In genomic region chr12:120358412-120359158, GRCh38 we compare ENCODE assay signal across 22 cellular contexts. TPM values are rescaled to one million over a fixed set of nuclear protein-coding genes. Genes with fewer than 3 reads are reported as not detected.
DNase-seq lines count a peak whose midpoint lies in the region; ATAC-seq, FAIRE-seq and TF ChIP-seq lines count a peak whose summit lies in the region.
"Had no signal": no experiment of that assay in that cellular context is flagged by ENCODE, and none has a peak within 500 bp of the region (broad histone marks: within the 10 kb centered on the region; RNA-seq: fewer than 3 reads in every experiment).

No MANE protein-coding gene starts in this region.

- H3K27ac ChIP-seq in K562 (ENCODE audit: extremely low read depth, low read depth, low read length) (no peak overlapping the region), HepG2 (ENCODE audit: extremely low read length, insufficient read depth, low read length) (no peak overlapping the region)
- H3K27ac ChIP-seq: cardiac muscle cell, dorsolateral prefrontal cortex, suprapubic skin had no signal

- H3K27me3 ChIP-seq in K562 (ENCODE audit: control insufficient read depth in 2 of 2, insufficient read depth in 2 of 2, low read length in 2 of 2): peaks cover 23 to 59% of the 10 kb centered on the region in 2 experiments; a peak in 4 of 5 replicates
- H3K27me3 ChIP-seq in HepG2 (ENCODE audit: control insufficient read depth in 1 of 2, insufficient read depth in 2 of 2, low read length in 2 of 2): no peaks in the 10 kb centered on the region; a peak in 1 of 5 replicates
- no peaks in the 10 kb centered on the region for H3K27me3 ChIP-seq in MG63
- H3K27me3 ChIP-seq: cardiac muscle cell, dorsolateral prefrontal cortex had no signal

- FAIRE-seq in K562 (lab: Jason Lieb, UNC): no peak
- no peak for FAIRE-seq in HepG2 (lab: Jason Lieb, UNC)

- intact Hi-C loops in K562 (cut with micrococcal nuclease) (loop anchor here (5.0 kb wide), 1 partner anchor 131 kb away; no protein-coding TSS in a partner anchor), HepG2 (cut with micrococcal nuclease; ENCODE audit: unreplicated experiment) (no loop called here)

- H4K20me1 ChIP-seq in K562 (replicated peaks; ENCODE audit: control insufficient read depth, insufficient read depth, low read length) (peaks cover 14% of the 10 kb centered on the region; the same call in 1 of the 2 replicates), HepG2 (ENCODE audit: insufficient read depth, low read length) (no peaks in the 10 kb centered on the region)

- CTCF ChIA-PET in K562 (lab: Yijun Ruan, JAX; ENCODE audit: low intra/inter-chr PET ratio): interaction anchor here (0.6 kb wide), 1 partner anchor 138 kb away, joined by 3 read pairs; no protein-coding TSS in a partner anchor
- CTCF ChIA-PET in HepG2 (lab: Yijun Ruan, JAX; ENCODE audit: low intra/inter-chr PET ratio, low total read pairs): interaction anchor here (5.1 kb wide), 1 partner anchor 71 kb away, joined by 48 read pairs; no protein-coding TSS in a partner anchor

- DNase-seq in ELF-1 (ENCODE audit: low read depth, low spot score) (peak; percentile 84), K562 (ENCODE audit: extremely low read depth in 1 of 4, low spot score in 3 of 4) (no peak), HepG2 (ENCODE audit: low spot score) (no peak), MG63 (no peak)
- no peak for DNase-seq in activated CD4-positive, alpha-beta T cell treated with anti-CD3 and anti-CD28 coated beads for 1 hour
- no peak for DNase-seq in activated T-cell treated with anti-CD3 and anti-CD28 coated beads, Interleukin-2, amount 50 U/mL, for 48 hours
- DNase-seq in activated CD4-positive, alpha-beta T cell treated with anti-CD3 and anti-CD28 coated beads for 4 hours: no peak
- DNase-seq: activated CD4-positive, alpha-beta T cell treated with anti-CD3 and anti-CD28 coated beads for 48 hours; activated effector memory CD4-positive, alpha-beta T cell treated with Interleukin-2 at 50 U/mL for 16 hours; CD8-positive, alpha-beta T cell; dorsolateral prefrontal cortex; NCI-H187 treated with DMSO at 0.1 percent for 48 hours had no signal

- TF ChIP-seq POLR2A in K562 (conservative IDR thresholded peaks at IDR 0.05) (no peak), HepG2 (IDR thresholded peaks at IDR 0.05; ENCODE audit: insufficient read depth in 1 of 2, low read depth in 2 of 2, low read length in 2 of 2) (no peak)

- TF ChIP-seq EP300 in Ishikawa (IDR thresholded peaks at IDR 0.05; ENCODE audit: borderline replicate concordance) (no peak), K562 (IDR thresholded peaks at IDR 0.05; ENCODE audit: low read length) (no peak), HepG2 (IDR thresholded peaks at IDR 0.05; ENCODE audit: low read depth in 2 of 2, low read length in 2 of 2) (no peak), HepG2 (CRISPR knock-in tag; IDR thresholded peaks at IDR 0.05; ENCODE audit: borderline replicate concordance) (no peak)

- H3K4me2 ChIP-seq in K562 (ENCODE audit: insufficient read depth, low read length) (no peak overlapping the region), HepG2 (ENCODE audit: low read depth, low read length) (no peak overlapping the region)

- peak; percentile 8 to 56 (median 41); a peak in 4 of 6 replicates for TF ChIP-seq CTCF in K562 (IDR thresholded peaks at IDR 0.05 in 2 of 3, conservative IDR thresholded peaks at IDR 0.05 in 1 of 3; ENCODE audit: insufficient read depth in 2 of 3, low read depth in 1 of 3, low read length in 3 of 3)
- TF ChIP-seq CTCF in HepG2 (CRISPR knock-in tag; IDR thresholded peaks at IDR 0.05): peak; percentile 63

- ATAC-seq in K562 (peak; percentile 42), HepG2 (no peak; the same call in 2 of the 3 replicates)
- ATAC-seq: CD8-positive, alpha-beta T cell; esophagus mucosa; SK-N-SH treated with all-trans-retinoic acid at 6 μM for 48 hours had no signal

- WGBS in K562 (ENCODE audit: insufficient coverage, low coverage, missing lambda C conversion rate): 7% methylated on average over 17 of the region's 19 CpGs
- WGBS in HepG2 (ENCODE audit: low lambda C conversion rate): 45% methylated on average over 13 of the region's 19 CpGs

- H3K9ac ChIP-seq in K562 (ENCODE audit: insufficient read depth in 1 of 2, low read depth in 2 of 2, low read length in 2 of 2) (0 out of 4 replicates have a peak overlapping the region, but pooled peaks of 1 of the 2 experiments have one; percentile 29), HepG2 (ENCODE audit: insufficient read depth, low read depth, low read length) (no peak overlapping the region)

- TF ChIP-seq RAD21 in Ishikawa (IDR thresholded peaks at IDR 0.05; ENCODE audit: low read depth) (peak; percentile 14; the same call in 1 of the 2 replicates), K562 (CRISPR knock-in tag; conservative IDR thresholded peaks at IDR 0.05 in 1 of 2, IDR thresholded peaks at IDR 0.05 in 1 of 2) (peak in 1 of 2 experiments; percentile 58; a peak in 2 of 4 replicates), HepG2 (CRISPR knock-in tag; IDR thresholded peaks at IDR 0.05) (no peak)

- peaks cover 0 to 24% of the 10 kb centered on the region in 2 experiments; a peak in 3 of 5 replicates for H3K4me1 ChIP-seq in K562 (replicated peaks in 1 of 2; ENCODE audit: control insufficient read depth in 2 of 2, insufficient read depth in 2 of 2, low read length in 2 of 2)
- H3K4me1 ChIP-seq in HepG2 (ENCODE audit: insufficient read depth, low read length): no peaks in the 10 kb centered on the region

- H3K79me2 ChIP-seq in K562 (ENCODE audit: control insufficient read depth, insufficient read depth, low read length): no peaks in the 10 kb centered on the region
- no peaks in the 10 kb centered on the region for H3K79me2 ChIP-seq in HepG2 (ENCODE audit: insufficient read depth, low read length)

- H3K4me3 ChIP-seq in K562 (no peak overlapping the region), HepG2 (replicated peaks in 1 of 3; ENCODE audit: insufficient read depth in 1 of 3, low read depth in 2 of 3, low read length in 3 of 3) (no peak overlapping the region), MG63 (no peak overlapping the region)
- H3K4me3 ChIP-seq: cardiac muscle cell, dorsolateral prefrontal cortex, HAP-1, suprapubic skin had no signal

- H3K9me1 ChIP-seq in K562 (ENCODE audit: control insufficient read depth, insufficient read depth, low read length): no peaks in the 10 kb centered on the region

- in situ Hi-C loops in K562 (cut with MboI) (no loop called here), HepG2 (cut with HindIII; ENCODE audit: extremely low pct_ligation_motif_present, low pct_unique_long_range_greater_than_20kb) (loop anchor here (5.0 kb wide), 1 partner anchor 74 kb away; no protein-coding TSS in a partner anchor)

- H2AFZ ChIP-seq in K562 (ENCODE audit: low read depth, low read length): no peak overlapping the region
- H2AFZ ChIP-seq in HepG2 (ENCODE audit: low read length): no peak overlapping the region

- BruUV-seq in K562 (replicated peaks; lab: Mats Ljungman, UMichigan) (no TSS peak), HepG2 (replicated peaks; lab: Mats Ljungman, UMichigan) (no TSS peak)

- POLR2A ChIA-PET in K562 (lab: Yijun Ruan, JAX): no interaction called here
- POLR2A ChIA-PET in HepG2 (lab: Yijun Ruan, JAX): no interaction called here

- H3K9me3 ChIP-seq in K562 (replicated peaks; ENCODE audit: control insufficient read depth, insufficient read depth, low read depth, low read length) (no peaks in the 10 kb centered on the region), HepG2 (ENCODE audit: low read length) (no peaks in the 10 kb centered on the region), MG63 (no peaks in the 10 kb centered on the region)
- H3K9me3 ChIP-seq: HAP-1, suprapubic skin had no signal

- H3K36me3 ChIP-seq in K562 (ENCODE audit: control insufficient read depth, insufficient read depth, low read length) (no peaks in the 10 kb centered on the region), HepG2 (replicated peaks in 1 of 2; ENCODE audit: control insufficient read depth in 1 of 2, insufficient read depth in 2 of 2, low read length in 2 of 2) (no peaks in the 10 kb centered on the region), MG63 (no peaks in the 10 kb centered on the region)
- H3K36me3 ChIP-seq: suprapubic skin had no signal

RNA-seq across cellular contexts. Expression of gene MSI1, which starts 10.4 kb away (rescaled TPM):
- not detected in 2 replicates for total RNA-seq in K562 (2011; cell fraction: chromatin; rRNA removed; ENCODE audit: low replicate concordance)
- not detected in 2 replicates for total RNA-seq in K562 (2011; cell fraction: nucleolus; rRNA removed)
- not detected in 2 replicates for total RNA-seq in K562 (2011; cell fraction: nucleoplasm; rRNA removed)
- not detected in 2 replicates for total RNA-seq in K562 (2014; rRNA removed)
- not detected in 2 replicates for total RNA-seq in K562 (2014; rRNA removed; fragmentation: Illumina TruSeq; extraction: Trizol)
- not detected in 2 replicates for total RNA-seq in K562 (2015; rRNA removed; fragmentation: Illumina TruSeq; extraction: Trizol)
- total RNA-seq in K562 (2021): 0.16 TPM in 2 replicates
- polyA plus RNA-seq in K562 (2011; rRNA removed): 0.04 TPM in 1 of 2 replicates, not detected in the other
- 0.03 TPM in 1 of 2 replicates, not detected in the other for polyA plus RNA-seq in K562 (2011; cell fraction: cytosol; rRNA removed)
- 0.04 and 0.06 TPM in 2 replicates for polyA plus RNA-seq in K562 (2011; cell fraction: nucleus; rRNA removed)
- polyA plus RNA-seq in K562 (2012): 0.04 TPM in 1 of 2 replicates, not detected in the other
- polyA plus RNA-seq in K562 (2014; fragmentation: Illumina TruSeq; extraction: Trizol): not detected in 2 replicates
- not detected for polyA plus RNA-seq in K562 (2014; fragmentation: Nextera tagmentation; extraction: Ambion mirVana)
- not detected in 2 replicates for polyA plus RNA-seq in K562 (2014; rRNA removed)
- 0.33 TPM in 1 of 2 replicates, not detected in the other for polyA minus RNA-seq in K562 (2011; rRNA and poly(A)+ RNA removed)
- not detected in 2 replicates for polyA minus RNA-seq in K562 (2011; cell fraction: cytosol; rRNA and poly(A)+ RNA removed)
- not detected in 2 replicates for polyA minus RNA-seq in K562 (2011; cell fraction: nucleus; rRNA and poly(A)+ RNA removed)
- total RNA-seq in HepG2 (2016; rRNA removed; fragmentation: Illumina TruSeq; extraction: Trizol): 0.46 and 0.80 TPM in 2 replicates
- 0.44 and 0.61 TPM in 2 replicates for total RNA-seq in HepG2 (2016; cell fraction: cytosol; rRNA removed; fragmentation: Illumina TruSeq; extraction: Trizol; ENCODE audit: low read depth)
- 0.37 and 0.48 TPM in 2 replicates for total RNA-seq in HepG2 (2016; cell fraction: insoluble cytoplasmic fraction; rRNA removed; fragmentation: Illumina TruSeq; extraction: Trizol)
- total RNA-seq in HepG2 (2016; cell fraction: membrane; rRNA removed; fragmentation: Illumina TruSeq; extraction: Trizol): 1.1 TPM in 2 replicates
- total RNA-seq in HepG2 (2016; cell fraction: nucleus; rRNA removed; fragmentation: Illumina TruSeq; extraction: Trizol): 0.56 and 0.75 TPM in 2 replicates
- polyA plus RNA-seq in HepG2 (2011; rRNA removed): 0.08 and 0.09 TPM in 2 replicates
- polyA plus RNA-seq in HepG2 (2011; cell fraction: cytosol; rRNA removed): 0.09 TPM in 1 of 2 replicates, not detected in the other
- polyA plus RNA-seq in HepG2 (2011; cell fraction: nucleus; rRNA removed): 0.27 and 0.28 TPM in 2 replicates
- 0.05 TPM in 1 of 2 replicates, not detected in the other for polyA plus RNA-seq in HepG2 (2012)
- 0.61 and 0.75 TPM in 2 replicates for polyA plus RNA-seq in HepG2 (2016; cell fraction: cytosol; fragmentation: Illumina TruSeq; extraction: Trizol; ENCODE audit: low read depth)
- 0.61 and 1.6 TPM in 2 replicates for polyA plus RNA-seq in HepG2 (2016; cell fraction: insoluble cytoplasmic fraction; fragmentation: Illumina TruSeq; extraction: Trizol; ENCODE audit: low read depth)
- polyA plus RNA-seq in HepG2 (2016; cell fraction: membrane; fragmentation: Illumina TruSeq; extraction: Trizol; ENCODE audit: low read depth): 0.93 and 1.2 TPM in 2 replicates
- 1.5 and 3.3 TPM in 2 replicates for polyA plus RNA-seq in HepG2 (2016; cell fraction: nucleus; fragmentation: Illumina TruSeq; extraction: Trizol; ENCODE audit: insufficient read depth, low read depth)
- 0.18 TPM in 1 of 2 replicates, not detected in the other for polyA minus RNA-seq in HepG2 (2011; rRNA and poly(A)+ RNA removed; ENCODE audit: low replicate concordance)
- not detected in 2 replicates for polyA minus RNA-seq in HepG2 (2011; cell fraction: cytosol; rRNA and poly(A)+ RNA removed)
- not detected in 2 replicates for polyA minus RNA-seq in HepG2 (2011; cell fraction: nucleus; rRNA and poly(A)+ RNA removed)
- total RNA-seq in MG63 (2014; rRNA removed; shearing (Covaris generic); ENCODE audit: low replicate concordance): not detected in 2 replicates
- total RNA-seq: CD8-positive, alpha-beta T cell; glomerular endothelial cell; MCF 10A had no signal

RNA-seq across cellular contexts. Expression of gene PLA2G1B, which starts 31.0 kb away (rescaled TPM):
- total RNA-seq in K562 (2011; cell fraction: chromatin; rRNA removed; ENCODE audit: low replicate concordance): not detected in 2 replicates
- not detected in 2 replicates for total RNA-seq in K562 (2011; cell fraction: nucleolus; rRNA removed)
- total RNA-seq in K562 (2011; cell fraction: nucleoplasm; rRNA removed): not detected in 2 replicates
- not detected in 2 replicates for total RNA-seq in K562 (2014; rRNA removed)
- total RNA-seq in K562 (2014; rRNA removed; fragmentation: Illumina TruSeq; extraction: Trizol): not detected in 2 replicates
- total RNA-seq in K562 (2015; rRNA removed; fragmentation: Illumina TruSeq; extraction: Trizol): not detected in 2 replicates
- 1.4 and 1.8 TPM in 2 replicates for total RNA-seq in K562 (2021)
- polyA plus RNA-seq in K562 (2011; rRNA removed): not detected in 2 replicates
- not detected in 2 replicates for polyA plus RNA-seq in K562 (2011; cell fraction: cytosol; rRNA removed)
- not detected in 2 replicates for polyA plus RNA-seq in K562 (2011; cell fraction: nucleus; rRNA removed)
- not detected in 2 replicates for polyA plus RNA-seq in K562 (2012)
- not detected in 2 replicates for polyA plus RNA-seq in K562 (2014; fragmentation: Illumina TruSeq; extraction: Trizol)
- polyA plus RNA-seq in K562 (2014; fragmentation: Nextera tagmentation; extraction: Ambion mirVana): not detected
- polyA plus RNA-seq in K562 (2014; rRNA removed): not detected in 2 replicates
- polyA minus RNA-seq in K562 (2011; rRNA and poly(A)+ RNA removed): not detected in 2 replicates
- polyA minus RNA-seq in K562 (2011; cell fraction: cytosol; rRNA and poly(A)+ RNA removed): not detected in 2 replicates
- polyA minus RNA-seq in K562 (2011; cell fraction: nucleus; rRNA and poly(A)+ RNA removed): not detected in 2 replicates
- total RNA-seq in HepG2 (2016; rRNA removed; fragmentation: Illumina TruSeq; extraction: Trizol): 0.87 and 1.4 TPM in 2 replicates
- total RNA-seq in HepG2 (2016; cell fraction: cytosol; rRNA removed; fragmentation: Illumina TruSeq; extraction: Trizol; ENCODE audit: low read depth): 1.4 and 1.6 TPM in 2 replicates
- 1.4 and 2.0 TPM in 2 replicates for total RNA-seq in HepG2 (2016; cell fraction: insoluble cytoplasmic fraction; rRNA removed; fragmentation: Illumina TruSeq; extraction: Trizol)
- 1.3 and 1.4 TPM in 2 replicates for total RNA-seq in HepG2 (2016; cell fraction: membrane; rRNA removed; fragmentation: Illumina TruSeq; extraction: Trizol)
- 1.1 TPM in 1 of 2 replicates, not detected in the other for total RNA-seq in HepG2 (2016; cell fraction: nucleus; rRNA removed; fragmentation: Illumina TruSeq; extraction: Trizol)
- polyA plus RNA-seq in HepG2 (2011; rRNA removed): 0.33 and 0.59 TPM in 2 replicates
- polyA plus RNA-seq in HepG2 (2011; cell fraction: cytosol; rRNA removed): 0.42 and 0.54 TPM in 2 replicates
- not detected in 2 replicates for polyA plus RNA-seq in HepG2 (2011; cell fraction: nucleus; rRNA removed)
- 0.41 and 0.44 TPM in 2 replicates for polyA plus RNA-seq in HepG2 (2012)
- 1.4 and 1.7 TPM in 2 replicates for polyA plus RNA-seq in HepG2 (2016; cell fraction: cytosol; fragmentation: Illumina TruSeq; extraction: Trizol; ENCODE audit: low read depth)
- polyA plus RNA-seq in HepG2 (2016; cell fraction: insoluble cytoplasmic fraction; fragmentation: Illumina TruSeq; extraction: Trizol; ENCODE audit: low read depth): 1.0 and 1.1 TPM in 2 replicates
- polyA plus RNA-seq in HepG2 (2016; cell fraction: membrane; fragmentation: Illumina TruSeq; extraction: Trizol; ENCODE audit: low read depth): 1.1 and 1.2 TPM in 2 replicates
- polyA plus RNA-seq in HepG2 (2016; cell fraction: nucleus; fragmentation: Illumina TruSeq; extraction: Trizol; ENCODE audit: insufficient read depth, low read depth): 1.7 TPM in 1 of 2 replicates, not detected in the other
- polyA minus RNA-seq in HepG2 (2011; rRNA and poly(A)+ RNA removed; ENCODE audit: low replicate concordance): not detected in 2 replicates
- polyA minus RNA-seq in HepG2 (2011; cell fraction: cytosol; rRNA and poly(A)+ RNA removed): not detected in 2 replicates
- polyA minus RNA-seq in HepG2 (2011; cell fraction: nucleus; rRNA and poly(A)+ RNA removed): not detected in 2 replicates
- total RNA-seq in MG63 (2014; rRNA removed; shearing (Covaris generic); ENCODE audit: low replicate concordance): not detected in 2 replicates
- total RNA-seq: cardiac muscle cell; CD8-positive, alpha-beta T cell; esophagus mucosa; glomerular endothelial cell; HT1080; MCF 10A; suprapubic skin had no signal
- polyA plus RNA-seq: cardiac muscle cell, neural cell had no signal

RNA-seq across cellular contexts. Expression of gene SIRT4, which starts 56.5 kb away (rescaled TPM):
- total RNA-seq in K562 (2011; cell fraction: chromatin; rRNA removed; ENCODE audit: low replicate concordance): 2.8 and 3.7 TPM in 2 replicates
- total RNA-seq in K562 (2011; cell fraction: nucleolus; rRNA removed): 2.5 and 2.6 TPM in 2 replicates
- total RNA-seq in K562 (2011; cell fraction: nucleoplasm; rRNA removed): 2.8 and 3.2 TPM in 2 replicates
- total RNA-seq in K562 (2014; rRNA removed) (0.86 and 3.1 TPM in 2 replicates), K562 (2014; rRNA removed; fragmentation: Illumina TruSeq; extraction: Trizol) (2.3 TPM in 2 replicates), K562 (2015; rRNA removed; fragmentation: Illumina TruSeq; extraction: Trizol) (1.5 and 1.6 TPM in 2 replicates), K562 (2021) (2.5 and 3.1 TPM in 2 replicates), HepG2 (2016; rRNA removed; fragmentation: Illumina TruSeq; extraction: Trizol) (3.4 and 7.0 TPM in 2 replicates)
- polyA plus RNA-seq in K562 (2011; rRNA removed) (2.4 and 3.2 TPM in 2 replicates), K562 (2014; fragmentation: Illumina TruSeq; extraction: Trizol) (2.7 and 2.8 TPM in 2 replicates), K562 (2014; fragmentation: Nextera tagmentation; extraction: Ambion mirVana) (1 to 10 TPM; 5.1 to 5.2 TPM), K562 (2014; rRNA removed) (1.8 and 3.2 TPM in 2 replicates), HepG2 (2011; rRNA removed) (4.8 and 5.8 TPM in 2 replicates)
- 2.5 TPM in 2 replicates for polyA plus RNA-seq in K562 (2011; cell fraction: cytosol; rRNA removed)
- polyA plus RNA-seq in K562 (2011; cell fraction: nucleus; rRNA removed): 1.2 and 1.5 TPM in 2 replicates
- polyA plus RNA-seq in K562 (2012): 2.4 and 3.6 TPM in 2 replicates
- 1.9 and 2.5 TPM in 2 replicates for polyA minus RNA-seq in K562 (2011; rRNA and poly(A)+ RNA removed)
- 1.4 TPM in 1 of 2 replicates, not detected in the other for polyA minus RNA-seq in K562 (2011; cell fraction: cytosol; rRNA and poly(A)+ RNA removed)
- 0.54 and 2.2 TPM in 2 replicates for polyA minus RNA-seq in K562 (2011; cell fraction: nucleus; rRNA and poly(A)+ RNA removed)
- 1.7 and 1.8 TPM in 2 replicates for total RNA-seq in HepG2 (2016; cell fraction: cytosol; rRNA removed; fragmentation: Illumina TruSeq; extraction: Trizol; ENCODE audit: low read depth)
- 3.3 and 4.9 TPM in 2 replicates for total RNA-seq in HepG2 (2016; cell fraction: insoluble cytoplasmic fraction; rRNA removed; fragmentation: Illumina TruSeq; extraction: Trizol)
- total RNA-seq in HepG2 (2016; cell fraction: membrane; rRNA removed; fragmentation: Illumina TruSeq; extraction: Trizol): 1.4 and 1.9 TPM in 2 replicates
- 1.8 and 2.1 TPM in 2 replicates for total RNA-seq in HepG2 (2016; cell fraction: nucleus; rRNA removed; fragmentation: Illumina TruSeq; extraction: Trizol)
- polyA plus RNA-seq in HepG2 (2011; cell fraction: cytosol; rRNA removed): 4.1 and 5.0 TPM in 2 replicates
- polyA plus RNA-seq in HepG2 (2011; cell fraction: nucleus; rRNA removed): 2.5 and 3.0 TPM in 2 replicates
- 4.1 and 6.6 TPM in 2 replicates for polyA plus RNA-seq in HepG2 (2012)
- polyA plus RNA-seq in HepG2 (2016; cell fraction: cytosol; fragmentation: Illumina TruSeq; extraction: Trizol; ENCODE audit: low read depth): 0.69 and 0.86 TPM in 2 replicates
- 4.5 and 4.9 TPM in 2 replicates for polyA plus RNA-seq in HepG2 (2016; cell fraction: insoluble cytoplasmic fraction; fragmentation: Illumina TruSeq; extraction: Trizol; ENCODE audit: low read depth)
- 0.82 and 0.95 TPM in 2 replicates for polyA plus RNA-seq in HepG2 (2016; cell fraction: membrane; fragmentation: Illumina TruSeq; extraction: Trizol; ENCODE audit: low read depth)
- polyA plus RNA-seq in HepG2 (2016; cell fraction: nucleus; fragmentation: Illumina TruSeq; extraction: Trizol; ENCODE audit: insufficient read depth, low read depth): 2.4 and 2.7 TPM in 2 replicates
- 0.91 and 4.7 TPM in 2 replicates for polyA minus RNA-seq in HepG2 (2011; rRNA and poly(A)+ RNA removed; ENCODE audit: low replicate concordance)
- polyA minus RNA-seq in HepG2 (2011; cell fraction: cytosol; rRNA and poly(A)+ RNA removed): 0.79 and 1.8 TPM in 2 replicates
- polyA minus RNA-seq in HepG2 (2011; cell fraction: nucleus; rRNA and poly(A)+ RNA removed): 2.3 and 3.9 TPM in 2 replicates
- total RNA-seq in MG63 (2014; rRNA removed; shearing (Covaris generic); ENCODE audit: low replicate concordance): 0.33 TPM in 1 of 2 replicates, not detected in the other
- total RNA-seq: CD8-positive, alpha-beta T cell had no signal
